ENCODE assay signal across 1 cellular context in genomic region chr13:110562696-110563462, GRCh38.
TF ChIP-seq lines count a peak whose summit lies in the region.

No MANE protein-coding gene starts in this region.

TF ChIP-seq in HCT116, 20 proteins besides CTCF, POLR2A, EP300 and RAD21 (continued from another document):
- no peak for TF ChIP-seq ZBTB33 (IDR thresholded peaks at IDR 0.05; ENCODE audit: extremely low read depth, insufficient replicate concordance, low read length)
- no peak for TF ChIP-seq EGR1 (IDR thresholded peaks at IDR 0.05; ENCODE audit: low read depth)
- no peak for TF ChIP-seq SIN3A (IDR thresholded peaks at IDR 0.05; ENCODE audit: low read depth)
- TF ChIP-seq JUND (IDR thresholded peaks at IDR 0.05), result no peak
- TF ChIP-seq ZFX (IDR thresholded peaks at IDR 0.05), result no peak
- TF ChIP-seq SP1 (IDR thresholded peaks at IDR 0.05; ENCODE audit: low read depth), result no peak
- no peak for TF ChIP-seq MAX (IDR thresholded peaks at IDR 0.05)
- no peak for TF ChIP-seq ATF3 (IDR thresholded peaks at IDR 0.05)
- TF ChIP-seq POLR2AphosphoS5 (IDR thresholded peaks at IDR 0.05; ENCODE audit: low read depth, low read length), result no peak
- TF ChIP-seq FOSL1 (IDR thresholded peaks at IDR 0.05; ENCODE audit: low read depth), result no peak
- TF ChIP-seq EZH2 (IDR thresholded peaks at IDR 0.05), result no peak
TF ChIP-seq in HCT116: peak in this region for 0.
